1 cellular context compared by ENCODE assay signal in the genomic region with DNA sequence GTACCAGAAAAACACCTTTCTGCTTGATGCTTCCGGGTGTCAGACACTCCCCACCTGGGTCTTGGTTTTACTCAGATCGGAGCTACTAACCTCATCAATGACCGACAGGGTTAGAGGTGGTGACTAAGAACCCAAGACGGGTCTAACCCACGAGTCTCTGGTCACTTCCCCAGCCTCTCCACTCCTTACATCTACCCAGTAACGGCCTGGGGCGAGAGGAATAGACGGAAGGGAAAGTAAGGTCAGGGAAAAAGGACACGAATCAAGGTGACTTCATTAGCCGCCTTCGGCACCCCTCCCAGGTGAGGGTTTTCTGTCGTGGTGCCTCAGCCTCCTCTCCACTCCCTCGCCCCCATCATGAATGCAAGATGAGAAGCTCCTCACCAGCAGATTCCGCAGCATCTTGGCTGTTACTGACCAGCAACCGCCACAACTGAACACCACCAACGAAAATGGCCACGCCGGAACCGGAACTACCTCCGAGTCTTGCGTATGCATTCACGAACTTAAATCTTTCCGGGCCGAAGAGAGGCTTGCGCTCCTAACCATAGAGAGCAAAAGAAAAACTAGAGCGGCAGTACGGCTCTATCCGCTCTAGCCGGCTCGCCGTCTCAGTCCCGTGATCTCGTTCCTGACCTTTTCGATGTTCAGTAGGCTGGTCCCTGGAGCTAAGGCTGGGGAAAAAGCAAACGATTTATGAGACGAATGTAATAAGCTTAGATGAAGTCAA.
TF ChIP-seq lines count a peak whose summit lies in the region.

A gene with protein sequence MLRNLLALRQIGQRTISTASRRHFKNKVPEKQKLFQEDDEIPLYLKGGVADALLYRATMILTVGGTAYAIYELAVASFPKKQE (minus strand): TSS at position 469 of the 730 bp plus-strand sequence. CDS start 67 bp downstream, at position 402.

TF ChIP-seq in HepG2, 621 proteins besides CTCF, POLR2A, EP300 and RAD21 (continued from another document and continues in another):
- TF ChIP-seq, protein P1, sequence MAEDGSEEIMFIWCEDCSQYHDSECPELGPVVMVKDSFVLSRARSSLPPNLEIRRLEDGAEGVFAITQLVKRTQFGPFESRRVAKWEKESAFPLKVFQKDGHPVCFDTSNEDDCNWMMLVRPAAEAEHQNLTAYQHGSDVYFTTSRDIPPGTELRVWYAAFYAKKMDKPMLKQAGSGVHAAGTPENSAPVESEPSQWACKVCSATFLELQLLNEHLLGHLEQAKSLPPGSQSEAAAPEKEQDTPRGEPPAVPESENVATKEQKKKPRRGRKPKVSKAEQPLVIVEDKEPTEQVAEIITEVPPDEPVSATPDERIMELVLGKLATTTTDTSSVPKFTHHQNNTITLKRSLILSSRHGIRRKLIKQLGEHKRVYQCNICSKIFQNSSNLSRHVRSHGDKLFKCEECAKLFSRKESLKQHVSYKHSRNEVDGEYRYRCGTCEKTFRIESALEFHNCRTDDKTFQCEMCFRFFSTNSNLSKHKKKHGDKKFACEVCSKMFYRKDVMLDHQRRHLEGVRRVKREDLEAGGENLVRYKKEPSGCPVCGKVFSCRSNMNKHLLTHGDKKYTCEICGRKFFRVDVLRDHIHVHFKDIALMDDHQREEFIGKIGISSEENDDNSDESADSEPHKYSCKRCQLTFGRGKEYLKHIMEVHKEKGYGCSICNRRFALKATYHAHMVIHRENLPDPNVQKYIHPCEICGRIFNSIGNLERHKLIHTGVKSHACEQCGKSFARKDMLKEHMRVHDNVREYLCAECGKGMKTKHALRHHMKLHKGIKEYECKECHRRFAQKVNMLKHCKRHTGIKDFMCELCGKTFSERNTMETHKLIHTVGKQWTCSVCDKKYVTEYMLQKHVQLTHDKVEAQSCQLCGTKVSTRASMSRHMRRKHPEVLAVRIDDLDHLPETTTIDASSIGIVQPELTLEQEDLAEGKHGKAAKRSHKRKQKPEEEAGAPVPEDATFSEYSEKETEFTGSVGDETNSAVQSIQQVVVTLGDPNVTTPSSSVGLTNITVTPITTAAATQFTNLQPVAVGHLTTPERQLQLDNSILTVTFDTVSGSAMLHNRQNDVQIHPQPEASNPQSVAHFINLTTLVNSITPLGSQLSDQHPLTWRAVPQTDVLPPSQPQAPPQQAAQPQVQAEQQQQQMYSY (CRISPR knock-in tag; IDR thresholded peaks at IDR 0.05) = no peak
- TF ChIP-seq STAG1 (CRISPR knock-in tag; IDR thresholded peaks at IDR 0.05) = 0 out of 2 replicates have a peak, but pooled peaks have one; percentile 1
- no peak for TF ChIP-seq ZNF761 (CRISPR knock-in tag; conservative IDR thresholded peaks at IDR 0.05)
- TF ChIP-seq RARG (CRISPR knock-in tag; IDR thresholded peaks at IDR 0.05; ENCODE audit: low read depth) = no peak
- peak; percentile 75 for TF ChIP-seq TGIF2 (CRISPR knock-in tag; IDR thresholded peaks at IDR 0.05)
- TF ChIP-seq ZNF260 (CRISPR knock-in tag; IDR thresholded peaks at IDR 0.05; ENCODE audit: borderline replicate concordance, low read depth) = no peak
- TF ChIP-seq PHB2 (IDR thresholded peaks at IDR 0.05; ENCODE audit: partially characterized antibody) = no peak
- peak; percentile 71 for TF ChIP-seq RXRA (CRISPR knock-in tag; IDR thresholded peaks at IDR 0.05)
- TF ChIP-seq ZNF598 (CRISPR knock-in tag; IDR thresholded peaks at IDR 0.05; ENCODE audit: borderline replicate concordance) = no peak
- TF ChIP-seq, protein P2, sequence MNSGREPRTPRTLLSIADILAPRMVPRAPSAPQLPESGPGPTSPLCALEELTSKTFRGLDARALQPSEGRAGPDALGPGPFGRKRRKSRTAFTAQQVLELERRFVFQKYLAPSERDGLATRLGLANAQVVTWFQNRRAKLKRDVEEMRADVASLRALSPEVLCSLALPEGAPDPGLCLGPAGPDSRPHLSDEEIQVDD (CRISPR knock-in tag; IDR thresholded peaks at IDR 0.05; ENCODE audit: borderline replicate concordance) = no peak
- TF ChIP-seq CHD4 (IDR thresholded peaks at IDR 0.05; ENCODE audit: borderline replicate concordance, low read length) = no peak
- TF ChIP-seq ZSCAN20 (CRISPR knock-in tag; IDR thresholded peaks at IDR 0.05; ENCODE audit: borderline replicate concordance) = no peak
- TF ChIP-seq MIXL1 (CRISPR knock-in tag; IDR thresholded peaks at IDR 0.05) = 0 out of 2 replicates have a peak, but pooled peaks have one; percentile 51
- peak; percentile 25; the same call in 1 of the 2 replicates for TF ChIP-seq SMYD3 (CRISPR knock-in tag; IDR thresholded peaks at IDR 0.05)
- peak; percentile 22; the same call in 1 of the 2 replicates for TF ChIP-seq ZMYM2 (CRISPR knock-in tag; IDR thresholded peaks at IDR 0.05)
- TF ChIP-seq, protein P3, sequence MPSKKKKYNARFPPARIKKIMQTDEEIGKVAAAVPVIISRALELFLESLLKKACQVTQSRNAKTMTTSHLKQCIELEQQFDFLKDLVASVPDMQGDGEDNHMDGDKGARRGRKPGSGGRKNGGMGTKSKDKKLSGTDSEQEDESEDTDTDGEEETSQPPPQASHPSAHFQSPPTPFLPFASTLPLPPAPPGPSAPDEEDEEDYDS (CRISPR knock-in tag; IDR thresholded peaks at IDR 0.05) = peak; percentile 87
- TF ChIP-seq, protein P4, sequence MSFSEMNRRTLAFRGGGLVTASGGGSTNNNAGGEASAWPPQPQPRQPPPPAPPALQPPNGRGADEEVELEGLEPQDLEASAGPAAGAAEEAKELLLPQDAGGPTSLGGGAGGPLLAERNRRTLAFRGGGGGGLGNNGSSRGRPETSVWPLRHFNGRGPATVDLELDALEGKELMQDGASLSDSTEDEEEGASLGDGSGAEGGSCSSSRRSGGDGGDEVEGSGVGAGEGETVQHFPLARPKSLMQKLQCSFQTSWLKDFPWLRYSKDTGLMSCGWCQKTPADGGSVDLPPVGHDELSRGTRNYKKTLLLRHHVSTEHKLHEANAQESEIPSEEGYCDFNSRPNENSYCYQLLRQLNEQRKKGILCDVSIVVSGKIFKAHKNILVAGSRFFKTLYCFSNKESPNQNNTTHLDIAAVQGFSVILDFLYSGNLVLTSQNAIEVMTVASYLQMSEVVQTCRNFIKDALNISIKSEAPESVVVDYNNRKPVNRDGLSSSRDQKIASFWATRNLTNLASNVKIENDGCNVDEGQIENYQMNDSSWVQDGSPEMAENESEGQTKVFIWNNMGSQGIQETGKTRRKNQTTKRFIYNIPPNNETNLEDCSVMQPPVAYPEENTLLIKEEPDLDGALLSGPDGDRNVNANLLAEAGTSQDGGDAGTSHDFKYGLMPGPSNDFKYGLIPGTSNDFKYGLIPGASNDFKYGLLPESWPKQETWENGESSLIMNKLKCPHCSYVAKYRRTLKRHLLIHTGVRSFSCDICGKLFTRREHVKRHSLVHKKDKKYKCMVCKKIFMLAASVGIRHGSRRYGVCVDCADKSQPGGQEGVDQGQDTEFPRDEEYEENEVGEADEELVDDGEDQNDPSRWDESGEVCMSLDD (CRISPR knock-in tag; IDR thresholded peaks at IDR 0.05; ENCODE audit: borderline replicate concordance) = 0 out of 2 replicates have a peak, but pooled peaks have one; percentile 55
- TF ChIP-seq XBP1 (CRISPR knock-in tag; IDR thresholded peaks at IDR 0.05) = no peak
- no peak for TF ChIP-seq HNF4G (IDR thresholded peaks at IDR 0.05; ENCODE audit: borderline replicate concordance, low read depth, low read length)
- no peak for TF ChIP-seq HNF4G (CRISPR knock-in tag; IDR thresholded peaks at IDR 0.05; ENCODE audit: borderline replicate concordance, low read depth)
- peak; percentile 79 for TF ChIP-seq TEAD3 (CRISPR knock-in tag; optimal IDR thresholded peaks at IDR 0.05; ENCODE audit: borderline replicate concordance)
- TF ChIP-seq ADNP (CRISPR knock-in tag; IDR thresholded peaks at IDR 0.05) = no peak
- peak; percentile 58; the same call in 1 of the 2 replicates for TF ChIP-seq CAMTA2 (CRISPR knock-in tag; IDR thresholded peaks at IDR 0.05; ENCODE audit: borderline replicate concordance)
- no peak for TF ChIP-seq ZSCAN29 (CRISPR knock-in tag; conservative IDR thresholded peaks at IDR 0.05)
- TF ChIP-seq RBFOX2 (IDR thresholded peaks at IDR 0.05; ENCODE audit: low read depth, low read length) = peak; percentile 52; the same call in 1 of the 2 replicates
- TF ChIP-seq, protein P5, sequence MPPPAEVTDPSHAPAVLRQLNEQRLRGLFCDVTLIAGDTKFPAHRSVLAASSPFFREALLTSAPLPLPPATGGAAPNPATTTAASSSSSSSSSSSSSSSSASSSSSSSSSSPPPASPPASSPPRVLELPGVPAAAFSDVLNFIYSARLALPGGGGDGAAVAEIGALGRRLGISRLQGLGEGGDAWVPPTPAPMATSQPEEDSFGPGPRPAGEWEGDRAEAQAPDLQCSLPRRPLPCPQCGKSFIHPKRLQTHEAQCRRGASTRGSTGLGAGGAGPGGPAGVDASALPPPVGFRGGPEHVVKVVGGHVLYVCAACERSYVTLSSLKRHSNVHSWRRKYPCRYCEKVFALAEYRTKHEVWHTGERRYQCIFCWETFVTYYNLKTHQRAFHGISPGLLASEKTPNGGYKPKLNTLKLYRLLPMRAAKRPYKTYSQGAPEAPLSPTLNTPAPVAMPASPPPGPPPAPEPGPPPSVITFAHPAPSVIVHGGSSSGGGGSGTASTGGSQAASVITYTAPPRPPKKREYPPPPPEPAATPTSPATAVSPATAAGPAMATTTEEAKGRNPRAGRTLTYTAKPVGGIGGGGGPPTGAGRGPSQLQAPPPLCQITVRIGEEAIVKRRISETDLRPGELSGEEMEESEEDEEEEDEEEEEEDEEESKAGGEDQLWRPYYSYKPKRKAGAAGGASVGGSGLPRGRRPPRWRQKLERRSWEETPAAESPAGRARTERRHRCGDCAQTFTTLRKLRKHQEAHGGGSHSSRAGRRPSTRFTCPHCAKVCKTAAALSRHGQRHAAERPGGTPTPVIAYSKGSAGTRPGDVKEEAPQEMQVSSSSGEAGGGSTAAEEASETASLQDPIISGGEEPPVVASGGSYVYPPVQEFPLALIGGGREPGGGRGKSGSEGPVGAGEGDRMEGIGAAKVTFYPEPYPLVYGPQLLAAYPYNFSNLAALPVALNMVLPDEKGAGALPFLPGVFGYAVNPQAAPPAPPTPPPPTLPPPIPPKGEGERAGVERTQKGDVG (CRISPR knock-in tag; IDR thresholded peaks at IDR 0.05; ENCODE audit: borderline replicate concordance) = no peak
- TF ChIP-seq, protein P6, sequence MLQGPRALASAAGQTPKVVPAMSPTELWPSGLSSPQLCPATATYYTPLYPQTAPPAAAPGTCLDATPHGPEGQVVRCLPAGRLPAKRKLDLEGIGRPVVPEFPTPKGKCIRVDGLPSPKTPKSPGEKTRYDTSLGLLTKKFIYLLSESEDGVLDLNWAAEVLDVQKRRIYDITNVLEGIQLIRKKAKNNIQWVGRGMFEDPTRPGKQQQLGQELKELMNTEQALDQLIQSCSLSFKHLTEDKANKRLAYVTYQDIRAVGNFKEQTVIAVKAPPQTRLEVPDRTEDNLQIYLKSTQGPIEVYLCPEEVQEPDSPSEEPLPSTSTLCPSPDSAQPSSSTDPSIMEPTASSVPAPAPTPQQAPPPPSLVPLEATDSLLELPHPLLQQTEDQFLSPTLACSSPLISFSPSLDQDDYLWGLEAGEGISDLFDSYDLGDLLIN (CRISPR knock-in tag; IDR thresholded peaks at IDR 0.05; ENCODE audit: borderline replicate concordance) = no peak
- TF ChIP-seq, protein P7, sequence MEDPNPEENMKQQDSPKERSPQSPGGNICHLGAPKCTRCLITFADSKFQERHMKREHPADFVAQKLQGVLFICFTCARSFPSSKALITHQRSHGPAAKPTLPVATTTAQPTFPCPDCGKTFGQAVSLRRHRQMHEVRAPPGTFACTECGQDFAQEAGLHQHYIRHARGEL (CRISPR knock-in tag; IDR thresholded peaks at IDR 0.05) = no peak
- peak; percentile 79 for TF ChIP-seq NR2F2 (IDR thresholded peaks at IDR 0.05; ENCODE audit: borderline replicate concordance, low read depth)
- TF ChIP-seq ZSCAN31 (CRISPR knock-in tag; IDR thresholded peaks at IDR 0.05; ENCODE audit: low read depth) = peak; percentile 69; the same call in 1 of the 2 replicates
- peak; percentile 37; the same call in 1 of the 2 replicates for TF ChIP-seq ZNF547 (CRISPR knock-in tag; IDR thresholded peaks at IDR 0.05)
- no peak for TF ChIP-seq TAF15 (IDR thresholded peaks at IDR 0.05; ENCODE audit: low read depth, low read length, poor library complexity, severe bottlenecking)
- TF ChIP-seq PCBP1 (IDR thresholded peaks at IDR 0.05; ENCODE audit: borderline replicate concordance, low read depth, low read length) = no peak
- no peak for TF ChIP-seq HDAC6 (IDR thresholded peaks at IDR 0.05; ENCODE audit: low read depth, low read length)
- TF ChIP-seq KAT8 (CRISPR knock-in tag; IDR thresholded peaks at IDR 0.05) = peak; percentile 98
- TF ChIP-seq, protein P8, sequence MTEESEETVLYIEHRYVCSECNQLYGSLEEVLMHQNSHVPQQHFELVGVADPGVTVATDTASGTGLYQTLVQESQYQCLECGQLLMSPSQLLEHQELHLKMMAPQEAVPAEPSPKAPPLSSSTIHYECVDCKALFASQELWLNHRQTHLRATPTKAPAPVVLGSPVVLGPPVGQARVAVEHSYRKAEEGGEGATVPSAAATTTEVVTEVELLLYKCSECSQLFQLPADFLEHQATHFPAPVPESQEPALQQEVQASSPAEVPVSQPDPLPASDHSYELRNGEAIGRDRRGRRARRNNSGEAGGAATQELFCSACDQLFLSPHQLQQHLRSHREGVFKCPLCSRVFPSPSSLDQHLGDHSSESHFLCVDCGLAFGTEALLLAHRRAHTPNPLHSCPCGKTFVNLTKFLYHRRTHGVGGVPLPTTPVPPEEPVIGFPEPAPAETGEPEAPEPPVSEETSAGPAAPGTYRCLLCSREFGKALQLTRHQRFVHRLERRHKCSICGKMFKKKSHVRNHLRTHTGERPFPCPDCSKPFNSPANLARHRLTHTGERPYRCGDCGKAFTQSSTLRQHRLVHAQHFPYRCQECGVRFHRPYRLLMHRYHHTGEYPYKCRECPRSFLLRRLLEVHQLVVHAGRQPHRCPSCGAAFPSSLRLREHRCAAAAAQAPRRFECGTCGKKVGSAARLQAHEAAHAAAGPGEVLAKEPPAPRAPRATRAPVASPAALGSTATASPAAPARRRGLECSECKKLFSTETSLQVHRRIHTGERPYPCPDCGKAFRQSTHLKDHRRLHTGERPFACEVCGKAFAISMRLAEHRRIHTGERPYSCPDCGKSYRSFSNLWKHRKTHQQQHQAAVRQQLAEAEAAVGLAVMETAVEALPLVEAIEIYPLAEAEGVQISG (CRISPR knock-in tag; IDR thresholded peaks at IDR 0.05) = peak; percentile 100
- TF ChIP-seq, protein P9, sequence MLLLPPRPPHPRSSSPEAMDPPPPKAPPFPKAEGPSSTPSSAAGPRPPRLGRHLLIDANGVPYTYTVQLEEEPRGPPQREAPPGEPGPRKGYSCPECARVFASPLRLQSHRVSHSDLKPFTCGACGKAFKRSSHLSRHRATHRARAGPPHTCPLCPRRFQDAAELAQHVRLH (CRISPR knock-in tag; IDR thresholded peaks at IDR 0.05; ENCODE audit: borderline replicate concordance, low read depth) = peak; percentile 92; the same call in 1 of the 2 replicates
- TF ChIP-seq ZNF317 (CRISPR knock-in tag; IDR thresholded peaks at IDR 0.05) = no peak; the same call in 1 of the 2 replicates
- peak; percentile 35; the same call in 1 of the 2 replicates for TF ChIP-seq ZNF792 (CRISPR knock-in tag; IDR thresholded peaks at IDR 0.05)
- TF ChIP-seq, protein P10, sequence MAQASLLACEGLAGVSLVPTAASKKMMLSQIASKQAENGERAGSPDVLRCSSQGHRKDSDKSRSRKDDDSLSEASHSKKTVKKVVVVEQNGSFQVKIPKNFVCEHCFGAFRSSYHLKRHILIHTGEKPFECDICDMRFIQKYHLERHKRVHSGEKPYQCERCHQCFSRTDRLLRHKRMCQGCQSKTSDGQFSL (CRISPR knock-in tag; IDR thresholded peaks at IDR 0.05) = 0 out of 2 replicates have a peak, but pooled peaks have one; percentile 18
- peak; percentile 90; the same call in 1 of the 2 replicates for TF ChIP-seq PRMT3 (CRISPR knock-in tag; IDR thresholded peaks at IDR 0.05; ENCODE audit: borderline replicate concordance, low read depth)
- no peak for TF ChIP-seq MZF1 (CRISPR knock-in tag; IDR thresholded peaks at IDR 0.05; ENCODE audit: borderline replicate concordance)
- 0 out of 2 replicates have a peak, but pooled peaks have one; percentile 10 for TF ChIP-seq ZBTB42 (CRISPR knock-in tag; IDR thresholded peaks at IDR 0.05)
- TF ChIP-seq KLF11 (CRISPR knock-in tag; IDR thresholded peaks at IDR 0.05) = peak; percentile 53; the same call in 1 of the 2 replicates
- no peak for TF ChIP-seq ZNF160 (CRISPR knock-in tag; IDR thresholded peaks at IDR 0.05)
